In the genomic region with DNA sequence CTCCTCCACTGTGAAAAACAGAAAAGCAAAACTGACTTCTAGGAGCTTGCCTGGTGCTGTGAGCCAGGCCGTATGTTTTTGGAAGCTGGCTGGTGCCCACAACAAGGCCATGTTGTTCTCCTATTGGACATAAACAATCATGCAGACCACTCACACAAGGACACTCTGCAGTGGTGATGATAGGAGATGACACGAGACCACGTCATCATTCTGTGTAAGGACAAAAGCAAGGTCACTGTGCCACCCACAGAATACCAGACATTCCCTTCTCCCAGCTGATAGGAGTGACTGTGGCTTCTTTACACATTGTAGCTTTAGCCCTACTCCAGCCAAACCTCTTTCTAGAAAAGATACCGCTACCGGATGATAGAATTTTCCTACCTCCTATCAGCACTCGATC, we compare ENCODE assay signal across 1 cellular context.
TF ChIP-seq lines count a peak whose summit lies in the region.

No MANE protein-coding gene starts in this region.

TF ChIP-seq in HCT116, 20 proteins besides CTCF, POLR2A, EP300 and RAD21 (continued from another document):
- TF ChIP-seq, protein P1, sequence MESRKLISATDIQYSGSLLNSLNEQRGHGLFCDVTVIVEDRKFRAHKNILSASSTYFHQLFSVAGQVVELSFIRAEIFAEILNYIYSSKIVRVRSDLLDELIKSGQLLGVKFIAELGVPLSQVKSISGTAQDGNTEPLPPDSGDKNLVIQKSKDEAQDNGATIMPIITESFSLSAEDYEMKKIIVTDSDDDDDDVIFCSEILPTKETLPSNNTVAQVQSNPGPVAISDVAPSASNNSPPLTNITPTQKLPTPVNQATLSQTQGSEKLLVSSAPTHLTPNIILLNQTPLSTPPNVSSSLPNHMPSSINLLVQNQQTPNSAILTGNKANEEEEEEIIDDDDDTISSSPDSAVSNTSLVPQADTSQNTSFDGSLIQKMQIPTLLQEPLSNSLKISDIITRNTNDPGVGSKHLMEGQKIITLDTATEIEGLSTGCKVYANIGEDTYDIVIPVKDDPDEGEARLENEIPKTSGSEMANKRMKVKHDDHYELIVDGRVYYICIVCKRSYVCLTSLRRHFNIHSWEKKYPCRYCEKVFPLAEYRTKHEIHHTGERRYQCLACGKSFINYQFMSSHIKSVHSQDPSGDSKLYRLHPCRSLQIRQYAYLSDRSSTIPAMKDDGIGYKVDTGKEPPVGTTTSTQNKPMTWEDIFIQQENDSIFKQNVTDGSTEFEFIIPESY (IDR thresholded peaks at IDR 0.05; ENCODE audit: extremely low read depth, insufficient replicate concordance, low read length): no peak
